In genomic region chr7:154463794-154464193, GRCh38 we compare ENCODE assay signal across 8 cellular contexts.
"Had no signal": no experiment of that assay in that cellular context is flagged by ENCODE, and none has a peak within 500 bp of the region (broad histone marks: within the 10 kb centered on the region; RNA-seq: fewer than 3 reads in every experiment).

No MANE protein-coding gene starts in this region.

- H3K4me2 ChIP-seq: GM23338 had no signal

- ATAC-seq: GM23338, HCT116, HepG2 had no signal

- H3K4me3 Mint-ChIP-seq: GM23338, HFFc6, IgD-negative memory B cell had no signal

- FAIRE-seq: HepG2 had no signal

- H2AFZ ChIP-seq: GM23338 had no signal

- DNase-seq: H7, HFFc6 had no signal

- H3K4me1 ChIP-seq: HAP-1 had no signal

- H3K27ac ChIP-seq: HL-60 had no signal

- H3K4me3 ChIP-seq: GM23338, HAP-1 had no signal

- H3K9me3 ChIP-seq: HAP-1 had no signal

- H3K36me3 ChIP-seq: HAP-1 had no signal

- H3K27me3 Mint-ChIP-seq: IgD-negative memory B cell had no signal

- H3K4me1 Mint-ChIP-seq: GM23338 had no signal

- H3K27ac Mint-ChIP-seq: GM23338, HFFc6, IgD-negative memory B cell had no signal
